1 cellular context compared by ENCODE assay signal in the genomic region with DNA sequence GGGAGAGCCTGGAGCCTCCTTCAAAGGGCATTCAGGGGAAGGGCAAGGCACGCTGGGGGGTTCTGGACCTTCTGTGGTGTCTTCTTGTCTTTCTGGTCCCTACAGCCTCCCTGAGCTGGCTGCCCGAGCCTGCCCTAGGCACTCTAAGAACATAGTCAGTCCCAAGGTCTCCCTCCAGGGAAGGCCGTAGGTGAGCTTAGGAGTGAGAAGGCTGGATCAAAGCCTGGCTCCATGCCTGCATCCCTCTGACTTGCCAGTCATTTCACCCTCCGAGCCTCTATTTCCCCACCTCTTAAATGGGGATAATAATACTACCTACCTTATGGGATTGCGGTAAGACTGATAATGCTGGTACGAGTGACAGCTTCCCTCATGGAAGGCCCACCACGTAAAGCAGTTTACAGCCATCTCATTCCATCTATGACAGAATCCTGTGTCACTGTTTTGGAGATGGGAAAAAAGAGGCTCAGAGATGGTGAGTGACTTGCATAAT.
TF ChIP-seq lines count a peak whose summit lies in the region.

No MANE protein-coding gene starts in this region.

TF ChIP-seq in GM23338, 12 proteins besides CTCF, POLR2A, EP300 and RAD21:
- TF ChIP-seq NANOG (IDR thresholded peaks at IDR 0.05; ENCODE audit: borderline replicate concordance) = no peak
- TF ChIP-seq POLR2AphosphoS5 (IDR thresholded peaks at IDR 0.05; ENCODE audit: low read depth) = no peak
- TF ChIP-seq, protein P1, sequence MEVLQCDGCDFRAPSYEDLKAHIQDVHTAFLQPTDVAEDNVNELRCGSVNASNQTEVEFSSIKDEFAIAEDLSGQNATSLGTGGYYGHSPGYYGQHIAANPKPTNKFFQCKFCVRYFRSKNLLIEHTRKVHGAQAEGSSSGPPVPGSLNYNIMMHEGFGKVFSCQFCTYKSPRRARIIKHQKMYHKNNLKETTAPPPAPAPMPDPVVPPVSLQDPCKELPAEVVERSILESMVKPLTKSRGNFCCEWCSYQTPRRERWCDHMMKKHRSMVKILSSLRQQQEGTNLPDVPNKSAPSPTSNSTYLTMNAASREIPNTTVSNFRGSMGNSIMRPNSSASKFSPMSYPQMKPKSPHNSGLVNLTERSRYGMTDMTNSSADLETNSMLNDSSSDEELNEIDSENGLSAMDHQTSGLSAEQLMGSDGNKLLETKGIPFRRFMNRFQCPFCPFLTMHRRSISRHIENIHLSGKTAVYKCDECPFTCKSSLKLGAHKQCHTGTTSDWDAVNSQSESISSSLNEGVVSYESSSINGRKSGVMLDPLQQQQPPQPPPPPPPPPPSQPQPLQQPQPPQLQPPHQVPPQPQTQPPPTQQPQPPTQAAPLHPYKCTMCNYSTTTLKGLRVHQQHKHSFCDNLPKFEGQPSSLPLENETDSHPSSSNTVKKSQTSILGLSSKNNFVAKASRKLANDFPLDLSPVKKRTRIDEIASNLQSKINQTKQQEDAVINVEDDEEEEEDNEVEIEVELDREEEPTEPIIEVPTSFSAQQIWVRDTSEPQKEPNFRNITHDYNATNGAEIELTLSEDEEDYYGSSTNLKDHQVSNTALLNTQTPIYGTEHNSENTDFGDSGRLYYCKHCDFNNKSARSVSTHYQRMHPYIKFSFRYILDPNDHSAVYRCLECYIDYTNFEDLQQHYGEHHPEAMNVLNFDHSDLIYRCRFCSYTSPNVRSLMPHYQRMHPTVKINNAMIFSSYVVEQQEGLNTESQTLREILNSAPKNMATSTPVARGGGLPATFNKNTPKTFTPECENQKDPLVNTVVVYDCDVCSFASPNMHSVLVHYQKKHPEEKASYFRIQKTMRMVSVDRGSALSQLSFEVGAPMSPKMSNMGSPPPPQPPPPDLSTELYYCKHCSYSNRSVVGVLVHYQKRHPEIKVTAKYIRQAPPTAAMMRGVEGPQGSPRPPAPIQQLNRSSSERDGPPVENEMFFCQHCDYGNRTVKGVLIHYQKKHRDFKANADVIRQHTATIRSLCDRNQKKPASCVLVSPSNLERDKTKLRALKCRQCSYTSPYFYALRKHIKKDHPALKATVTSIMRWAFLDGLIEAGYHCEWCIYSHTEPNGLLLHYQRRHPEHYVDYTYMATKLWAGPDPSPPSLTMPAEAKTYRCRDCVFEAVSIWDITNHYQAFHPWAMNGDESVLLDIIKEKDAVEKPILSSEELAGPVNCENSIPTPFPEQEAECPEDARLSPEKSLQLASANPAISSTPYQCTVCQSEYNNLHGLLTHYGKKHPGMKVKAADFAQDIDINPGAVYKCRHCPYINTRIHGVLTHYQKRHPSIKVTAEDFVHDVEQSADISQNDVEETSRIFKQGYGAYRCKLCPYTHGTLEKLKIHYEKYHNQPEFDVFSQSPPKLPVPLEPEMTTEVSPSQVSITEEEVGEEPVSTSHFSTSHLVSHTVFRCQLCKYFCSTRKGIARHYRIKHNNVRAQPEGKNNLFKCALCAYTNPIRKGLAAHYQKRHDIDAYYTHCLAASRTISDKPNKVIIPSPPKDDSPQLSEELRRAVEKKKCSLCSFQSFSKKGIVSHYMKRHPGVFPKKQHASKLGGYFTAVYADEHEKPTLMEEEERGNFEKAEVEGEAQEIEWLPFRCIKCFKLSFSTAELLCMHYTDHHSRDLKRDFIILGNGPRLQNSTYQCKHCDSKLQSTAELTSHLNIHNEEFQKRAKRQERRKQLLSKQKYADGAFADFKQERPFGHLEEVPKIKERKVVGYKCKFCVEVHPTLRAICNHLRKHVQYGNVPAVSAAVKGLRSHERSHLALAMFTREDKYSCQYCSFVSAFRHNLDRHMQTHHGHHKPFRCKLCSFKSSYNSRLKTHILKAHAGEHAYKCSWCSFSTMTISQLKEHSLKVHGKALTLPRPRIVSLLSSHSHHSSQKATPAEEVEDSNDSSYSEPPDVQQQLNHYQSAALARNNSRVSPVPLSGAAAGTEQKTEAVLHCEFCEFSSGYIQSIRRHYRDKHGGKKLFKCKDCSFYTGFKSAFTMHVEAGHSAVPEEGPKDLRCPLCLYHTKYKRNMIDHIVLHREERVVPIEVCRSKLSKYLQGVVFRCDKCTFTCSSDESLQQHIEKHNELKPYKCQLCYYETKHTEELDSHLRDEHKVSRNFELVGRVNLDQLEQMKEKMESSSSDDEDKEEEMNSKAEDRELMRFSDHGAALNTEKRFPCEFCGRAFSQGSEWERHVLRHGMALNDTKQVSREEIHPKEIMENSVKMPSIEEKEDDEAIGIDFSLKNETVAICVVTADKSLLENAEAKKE (CRISPR knock-in tag; IDR thresholded peaks at IDR 0.05) = no peak
- TF ChIP-seq ZNF114 (CRISPR knock-in tag; IDR thresholded peaks at IDR 0.05) = no peak
- no peak for TF ChIP-seq ZNF331 (CRISPR knock-in tag; IDR thresholded peaks at IDR 0.05; ENCODE audit: low read depth)
- no peak for TF ChIP-seq CREB1 (CRISPR knock-in tag; IDR thresholded peaks at IDR 0.05; ENCODE audit: low read depth)
- TF ChIP-seq, protein P2, sequence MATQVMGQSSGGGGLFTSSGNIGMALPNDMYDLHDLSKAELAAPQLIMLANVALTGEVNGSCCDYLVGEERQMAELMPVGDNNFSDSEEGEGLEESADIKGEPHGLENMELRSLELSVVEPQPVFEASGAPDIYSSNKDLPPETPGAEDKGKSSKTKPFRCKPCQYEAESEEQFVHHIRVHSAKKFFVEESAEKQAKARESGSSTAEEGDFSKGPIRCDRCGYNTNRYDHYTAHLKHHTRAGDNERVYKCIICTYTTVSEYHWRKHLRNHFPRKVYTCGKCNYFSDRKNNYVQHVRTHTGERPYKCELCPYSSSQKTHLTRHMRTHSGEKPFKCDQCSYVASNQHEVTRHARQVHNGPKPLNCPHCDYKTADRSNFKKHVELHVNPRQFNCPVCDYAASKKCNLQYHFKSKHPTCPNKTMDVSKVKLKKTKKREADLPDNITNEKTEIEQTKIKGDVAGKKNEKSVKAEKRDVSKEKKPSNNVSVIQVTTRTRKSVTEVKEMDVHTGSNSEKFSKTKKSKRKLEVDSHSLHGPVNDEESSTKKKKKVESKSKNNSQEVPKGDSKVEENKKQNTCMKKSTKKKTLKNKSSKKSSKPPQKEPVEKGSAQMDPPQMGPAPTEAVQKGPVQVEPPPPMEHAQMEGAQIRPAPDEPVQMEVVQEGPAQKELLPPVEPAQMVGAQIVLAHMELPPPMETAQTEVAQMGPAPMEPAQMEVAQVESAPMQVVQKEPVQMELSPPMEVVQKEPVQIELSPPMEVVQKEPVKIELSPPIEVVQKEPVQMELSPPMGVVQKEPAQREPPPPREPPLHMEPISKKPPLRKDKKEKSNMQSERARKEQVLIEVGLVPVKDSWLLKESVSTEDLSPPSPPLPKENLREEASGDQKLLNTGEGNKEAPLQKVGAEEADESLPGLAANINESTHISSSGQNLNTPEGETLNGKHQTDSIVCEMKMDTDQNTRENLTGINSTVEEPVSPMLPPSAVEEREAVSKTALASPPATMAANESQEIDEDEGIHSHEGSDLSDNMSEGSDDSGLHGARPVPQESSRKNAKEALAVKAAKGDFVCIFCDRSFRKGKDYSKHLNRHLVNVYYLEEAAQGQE (IDR thresholded peaks at IDR 0.05; ENCODE audit: unreplicated experiment) = no peak
- TF ChIP-seq EZH2 (IDR thresholded peaks at IDR 0.05; ENCODE audit: low read depth, unreplicated experiment) = no peak
- no peak for TF ChIP-seq JUNB (IDR thresholded peaks at IDR 0.05; ENCODE audit: unreplicated experiment)
- no peak for TF ChIP-seq EZH2phosphoT487 (IDR thresholded peaks at IDR 0.05; ENCODE audit: unreplicated experiment)
TF ChIP-seq in GM23338: peak in this region for 0.
